ENCODE assay signal across 1 cellular context in genomic region chr2:43040084-43040854, GRCh38.
TF ChIP-seq lines count a peak whose summit lies in the region.

No MANE protein-coding gene starts in this region.

TF ChIP-seq in HepG2, 621 proteins besides CTCF, POLR2A, EP300 and RAD21:
- TF ChIP-seq ZBTB37 (CRISPR knock-in tag; IDR thresholded peaks at IDR 0.05) (no peak), CEBPB (IDR thresholded peaks at IDR 0.05; ENCODE audit: borderline replicate concordance, low read depth, low read length) (peak; percentile 84), FOSL2 (CRISPR knock-in tag; IDR thresholded peaks at IDR 0.05) (peak; percentile 87), GATAD2A (CRISPR knock-in tag; IDR thresholded peaks at IDR 0.05) (peak; percentile 57), CEBPG (CRISPR knock-in tag; IDR thresholded peaks at IDR 0.05) (peak; percentile 78), SRF (IDR thresholded peaks at IDR 0.05; ENCODE audit: low read depth, low read length) (peak; percentile 83), FOXM1 (CRISPR knock-in tag; IDR thresholded peaks at IDR 0.05) (no peak), ZNF644 (CRISPR knock-in tag; IDR thresholded peaks at IDR 0.05; ENCODE audit: low read depth) (peak; percentile 28; the same call in 1 of the 2 replicates), ATF7 (IDR thresholded peaks at IDR 0.05) (0 out of 2 replicates have a peak, but pooled peaks have one; percentile 3), ATF7 (CRISPR knock-in tag; IDR thresholded peaks at IDR 0.05) (no peak)
- TF ChIP-seq, protein P1, sequence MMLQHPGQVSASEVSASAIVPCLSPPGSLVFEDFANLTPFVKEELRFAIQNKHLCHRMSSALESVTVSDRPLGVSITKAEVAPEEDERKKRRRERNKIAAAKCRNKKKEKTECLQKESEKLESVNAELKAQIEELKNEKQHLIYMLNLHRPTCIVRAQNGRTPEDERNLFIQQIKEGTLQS (CRISPR knock-in tag; IDR thresholded peaks at IDR 0.05), result peak; percentile 77
- TF ChIP-seq, protein P2, sequence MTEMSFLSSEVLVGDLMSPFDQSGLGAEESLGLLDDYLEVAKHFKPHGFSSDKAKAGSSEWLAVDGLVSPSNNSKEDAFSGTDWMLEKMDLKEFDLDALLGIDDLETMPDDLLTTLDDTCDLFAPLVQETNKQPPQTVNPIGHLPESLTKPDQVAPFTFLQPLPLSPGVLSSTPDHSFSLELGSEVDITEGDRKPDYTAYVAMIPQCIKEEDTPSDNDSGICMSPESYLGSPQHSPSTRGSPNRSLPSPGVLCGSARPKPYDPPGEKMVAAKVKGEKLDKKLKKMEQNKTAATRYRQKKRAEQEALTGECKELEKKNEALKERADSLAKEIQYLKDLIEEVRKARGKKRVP (CRISPR knock-in tag; IDR thresholded peaks at IDR 0.05), result peak in 1 of 2 experiments; percentile 88; a peak in 2 of 4 replicates
